Comparison of ENCODE assay signal across 8 cellular contexts in the genomic region with DNA sequence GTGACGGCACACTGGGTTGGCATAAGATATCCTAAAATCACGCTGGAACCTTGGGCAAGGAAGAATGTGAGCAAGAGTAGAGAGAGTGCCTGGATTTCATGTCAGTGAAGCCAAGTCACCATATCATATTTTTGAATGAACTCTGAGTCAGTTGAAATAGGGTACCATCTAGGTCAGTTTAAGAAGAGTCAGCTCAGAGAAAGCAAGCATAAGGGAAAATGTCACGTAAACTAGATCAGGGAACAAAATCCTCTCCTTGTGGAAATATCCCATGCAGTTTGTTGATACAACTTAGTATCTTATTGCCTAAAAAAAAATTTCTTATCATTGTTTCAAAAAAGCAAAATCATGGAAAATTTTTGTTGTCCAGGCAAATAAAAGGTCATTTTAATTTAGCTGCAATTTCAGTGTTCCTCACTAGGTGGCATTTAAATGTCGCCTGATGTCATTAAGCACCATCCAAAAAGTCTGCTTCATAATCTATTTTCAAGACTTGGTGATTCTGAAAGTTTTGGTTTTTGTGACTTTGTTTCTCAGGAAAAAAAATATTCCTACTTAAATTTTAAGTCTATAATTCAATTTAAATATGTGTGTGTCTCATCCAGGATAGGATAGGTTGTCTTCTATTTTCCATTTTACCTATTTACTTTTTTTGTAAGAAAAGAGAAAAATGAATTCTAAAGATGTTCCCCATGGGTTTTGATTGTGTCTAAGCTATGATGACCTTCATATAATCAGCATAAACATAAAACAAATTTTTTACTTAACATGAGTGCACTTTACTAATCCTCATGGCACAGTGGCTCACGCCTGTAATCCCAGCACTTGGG. TPM values are rescaled to one million over a fixed set of nuclear protein-coding genes. Genes with fewer than 3 reads are reported as not detected.
DNase-seq lines count a peak whose midpoint lies in the region; ATAC-seq, FAIRE-seq and TF ChIP-seq lines count a peak whose summit lies in the region.

No MANE protein-coding gene starts in this region.

- H3K27ac ChIP-seq in CD4-positive, alpha-beta T cell (ENCODE audit: low read depth, low read length) = no peak overlapping the region
- no peak overlapping the region for H3K27ac ChIP-seq in GM12878 (ENCODE audit: control insufficient read depth, insufficient read depth)
- no peak overlapping the region for H3K27ac ChIP-seq in aorta (ENCODE audit: low read depth in 1 of 2, low read length in 2 of 2)

- no peak for TF ChIP-seq EP300 in GM12878 (IDR thresholded peaks at IDR 0.05; ENCODE audit: borderline replicate concordance in 1 of 2, control insufficient read depth in 1 of 2, low read depth in 2 of 2, low read length in 2 of 2)

- no peaks in the 10 kb centered on the region for H3K27me3 Mint-ChIP-seq in CD4-positive, alpha-beta T cell

- TF ChIP-seq POLR2A in GM12878 (IDR thresholded peaks at IDR 0.05; ENCODE audit: low read depth, low read length) = no peak

- no TSS peak for BruUV-seq in GM12878 (replicated peaks; lab: Mats Ljungman, UMichigan)

- H3K36me3 Mint-ChIP-seq in CD4-positive, alpha-beta T cell (ENCODE audit: low read depth) = peaks cover 56% of the 10 kb centered on the region

- 78% methylated on average over 5 of the region's 5 CpGs for WGBS in GM12878 (ENCODE audit: insufficient coverage, insufficient replicate concordance, low lambda C conversion rate, missing lambda C conversion rate)
- 62 to 64% methylated on average over 5 of the region's 5 CpGs for WGBS in aorta, 2 donors

- no peak overlapping the region for H3K4me3 Mint-ChIP-seq in CD4-positive, alpha-beta T cell

- peak; percentile 89 for TF ChIP-seq RAD21 in GM12878 (IDR thresholded peaks at IDR 0.05; ENCODE audit: insufficient read depth, low read depth, low read length)

- no peak overlapping the region for H2AFZ ChIP-seq in GM12878 (ENCODE audit: control insufficient read depth, low read depth, low read length)

- H3K9ac ChIP-seq in GM12878 (ENCODE audit: control insufficient read depth, insufficient read depth, low read length) = no peak overlapping the region

- H3K36me3 ChIP-seq in GM12878 (ENCODE audit: control insufficient read depth in 2 of 2, insufficient read depth in 2 of 2, low read length in 1 of 2) (no peaks in the 10 kb centered on the region), kidney epithelial cell (ENCODE audit: control insufficient read depth, insufficient read depth, low read length) (no peaks in the 10 kb centered on the region), aorta (ENCODE audit: control insufficient read depth in 1 of 2, insufficient read depth in 2 of 2, low read length in 1 of 2) (peaks cover 0 to 2% of the 10 kb centered on the region in 2 donors)

- peaks cover 2% of the 10 kb centered on the region for H3K9me3 Mint-ChIP-seq in CD4-positive, alpha-beta T cell

- peak; percentile 49 for ATAC-seq in CD4-positive, alpha-beta T cell (ENCODE audit: poor library complexity)
- ATAC-seq in GM21367 (IDR thresholded peaks at IDR 0.05; ENCODE audit: unreplicated experiment) = peak; percentile 50
- ATAC-seq in GM12878 = peak; percentile 64
- peak; percentile 74 for ATAC-seq in aorta (ENCODE audit: low FRiP score)

- H3K4me2 ChIP-seq in GM12878 (ENCODE audit: control insufficient read depth, insufficient read depth) = no peak overlapping the region

- RAD21 ChIA-PET in GM12878 (lab: Charles Lee; ENCODE audit: unreplicated experiment) = interaction anchor here (0.6 to 3.5 kb wide), 24 partner anchors 8 to 1274 kb away, joined by 3 to 40 read pairs (median 5); no protein-coding TSS in a partner anchor

- H3K27me3 ChIP-seq in CD4-positive, alpha-beta T cell (ENCODE audit: control insufficient read depth, insufficient read depth, low read length) = no peaks in the 10 kb centered on the region
- H3K27me3 ChIP-seq in GM12878 (replicated peaks in 1 of 2; ENCODE audit: control insufficient read depth in 2 of 2, insufficient read depth in 2 of 2, low read length in 1 of 2) = no peaks in the 10 kb centered on the region
- H3K27me3 ChIP-seq in kidney epithelial cell (ENCODE audit: control insufficient read depth, insufficient read depth, low read length) = no peaks in the 10 kb centered on the region
- no peaks in the 10 kb centered on the region for H3K27me3 ChIP-seq in aorta (ENCODE audit: control insufficient read depth in 1 of 2, insufficient read depth in 2 of 2, low read length in 1 of 2)

- POLR2A ChIA-PET in CD4-positive, alpha-beta T cell (lab: Charles Lee) = interaction anchor here (0.7 to 2.6 kb wide), 15 partner anchors 8 to 162 kb away, joined by 3 to 21 read pairs (median 4); partner anchors contain the start of genes CMPK2, RNF144A and RSAD2
- POLR2A ChIA-PET in GM12878 (lab: Charles Lee) = no interaction called here

- intact Hi-C loops in CD4-positive, alpha-beta T cell (cut with DNase I, micrococcal nuclease) = loop anchor here (1.0 to 5.0 kb wide), 6 partner anchors 20 to 147 kb away; partner anchors contain the start of gene RNF144A (in 1 of the 2)
- intact Hi-C loops in GM12878 (cut with micrococcal nuclease; ENCODE audit: unreplicated experiment) (loop anchor here (1.0 to 5.0 kb wide), 5 partner anchors 20 to 187 kb away; partner anchors contain the start of gene RNF144A), aorta (cut with DNase I) (loop anchor here in 1 of 2 donors (5.0 kb wide), 1 partner anchor 140 kb away; no protein-coding TSS in a partner anchor)

- CTCF ChIA-PET in CD4-positive, alpha-beta T cell (lab: Charles Lee) = interaction anchor here (0.8 to 4.0 kb wide), 19 partner anchors 9 to 168 kb away, joined by 3 to 41 read pairs (median 4); partner anchors contain the start of genes CMPK2 and RNF144A
- CTCF ChIA-PET in GM12878 (lab: Yijun Ruan, JAX) = interaction anchor here (0.6 to 7.1 kb wide), 49 partner anchors 9 to 530 kb away, joined by 3 to 127 read pairs (median 5); partner anchors contain the start of genes RNF144A and RSAD2

- no peaks in the 10 kb centered on the region for H3K79me2 ChIP-seq in GM12878 (ENCODE audit: control insufficient read depth, insufficient read depth, low read length)

- no peaks in the 10 kb centered on the region for H3K9me3 ChIP-seq in CD4-positive, alpha-beta T cell (ENCODE audit: control insufficient read depth, low read length)
- H3K9me3 ChIP-seq in GM12878 (replicated peaks; ENCODE audit: control insufficient read depth, insufficient read depth, low read length) (no peaks in the 10 kb centered on the region), aorta (ENCODE audit: control insufficient read depth, low read length) (no peaks in the 10 kb centered on the region)

- SMC1A ChIA-PET in GM12878 (lab: Charles Lee; ENCODE audit: uncharacterized antibody, unreplicated experiment) = interaction anchor here (0.7 to 6.0 kb wide), 38 partner anchors 9 to 204 kb away, joined by 3 to 73 read pairs (median 5); partner anchors contain the start of gene RSAD2

- H3K4me1 Mint-ChIP-seq in CD4-positive, alpha-beta T cell (ENCODE audit: low read depth) = peaks cover 19% of the 10 kb centered on the region

- H3K4me1 ChIP-seq in GM12878 (ENCODE audit: control insufficient read depth, insufficient read depth, low read length) = no peaks in the 10 kb centered on the region
- H3K4me1 ChIP-seq in aorta (ENCODE audit: control insufficient read depth in 1 of 2, insufficient read depth in 2 of 2, low read length in 2 of 2) = no peaks in the 10 kb centered on the region

- DNase-seq in CD4-positive, alpha-beta T cell = no peak
- DNase-seq in NCI-H446 treated with DMSO at 0.1 percent for 48 hours (lab: John Stamatoyannopoulos, UW) = peak; percentile 36
- no peak for DNase-seq in GM12878 (ENCODE audit: low read depth, low spot score)
- no peak for DNase-seq in kidney epithelial cell (ENCODE audit: low read depth)
- no peak for DNase-seq in aorta
- no peak for DNase-seq in activated gamma-delta T cell (lab: John Stamatoyannopoulos, UW)
- no peak for DNase-seq in stimulated activated CD4-positive, alpha-beta T cell treated with anti-CD3 and anti-CD28 coated beads, Interleukin-1b, Interleukin-23, amount 100 ng/mL, for 48 hours

- peak overlapping the region; percentile 50 for H3K27ac Mint-ChIP-seq in CD4-positive, alpha-beta T cell

- peak; percentile 90 for TF ChIP-seq CTCF in CD4-positive, alpha-beta T cell (IDR thresholded peaks at IDR 0.05)
- TF ChIP-seq CTCF in GM12878 (IDR thresholded peaks at IDR 0.05 in 2 of 3, conservative IDR thresholded peaks at IDR 0.05 in 1 of 3; ENCODE audit: control insufficient read depth in 2 of 3, extremely low read depth in 1 of 3, insufficient read depth in 1 of 3, low read depth in 3 of 3, low read length in 3 of 3) (peak; percentile 50 to 81 (median 68); a peak in 5 of 6 replicates), kidney epithelial cell (IDR thresholded peaks at IDR 0.05; ENCODE audit: insufficient read depth, low read length, poor library complexity, severe bottlenecking) (peak; percentile 56)

- no peak for FAIRE-seq in GM12878 (lab: Jason Lieb, UNC)

- in situ Hi-C loops in GM12878 (cut with MboI) = no loop called here

- no peak overlapping the region for H3K4me3 ChIP-seq in GM12878
- no peak overlapping the region for H3K4me3 ChIP-seq in kidney epithelial cell (ENCODE audit: low read depth, low read length)
- no peak overlapping the region for H3K4me3 ChIP-seq in aorta (ENCODE audit: low read length in 2 of 2)

- H4K20me1 ChIP-seq in GM12878 (ENCODE audit: control insufficient read depth, insufficient read depth) = no peaks in the 10 kb centered on the region

RNA-seq across cellular contexts. Expression of gene RSAD2, which starts 19.6 kb away (rescaled TPM):
- total RNA-seq in CD4-positive, alpha-beta T cell = 1 to 10 TPM; 3.9 to 4.6 TPM
- 0.19 and 0.49 TPM in 2 replicates for total RNA-seq in GM12878 (2013; cell fraction: nucleolus; rRNA removed)
- 0.54 and 0.73 TPM in 2 replicates for total RNA-seq in GM12878 (2014; rRNA removed)
- 0.60 and 0.72 TPM in 2 replicates for total RNA-seq in GM12878 (2014; rRNA removed; fragmentation: Illumina TruSeq; extraction: Trizol)
- 0.87 and 1.2 TPM in 2 replicates for total RNA-seq in GM12878 (2021)
- 1.3 TPM for polyA plus RNA-seq in GM12878 (2011; ENCODE audit: low read depth)
- polyA plus RNA-seq in GM12878 (2011; rRNA removed) = 0.75 and 0.76 TPM in 2 replicates
- 0.27 TPM in 2 replicates for polyA plus RNA-seq in GM12878 (2011; cell fraction: cytosol; rRNA removed)
- 0.52 and 0.86 TPM in 2 replicates for polyA plus RNA-seq in GM12878 (2011; cell fraction: nucleus; rRNA removed)
- 0.88 and 1.7 TPM in 2 replicates for polyA plus RNA-seq in GM12878 (2012)
- polyA plus RNA-seq in GM12878 (2014; fragmentation: Illumina TruSeq; extraction: Trizol) = 0.74 and 0.90 TPM in 2 replicates
- polyA plus RNA-seq in GM12878 (2014; fragmentation: Nextera tagmentation; extraction: Ambion mirVana) = under 1 TPM; 0.40 to 0.56 TPM
- polyA plus RNA-seq in GM12878 (2014; rRNA removed) = 0.67 and 1.1 TPM in 2 replicates
- polyA plus RNA-seq in GM12878 (2016; fragmentation: Nextera tagmentation; extraction: Ambion mirVana) = under 1 TPM; 0.24 to 0.33 TPM
- polyA minus RNA-seq in GM12878 (2011; rRNA and poly(A)+ RNA removed) = 0.52 and 0.59 TPM in 2 replicates
- not detected in 2 replicates for polyA minus RNA-seq in GM12878 (2011; cell fraction: cytosol; rRNA and poly(A)+ RNA removed)
- polyA minus RNA-seq in GM12878 (2011; cell fraction: nucleus; rRNA and poly(A)+ RNA removed) = 0.97 and 1.4 TPM in 2 replicates
- total RNA-seq in kidney epithelial cell = 3.6 and 4.9 TPM in 2 replicates
- total RNA-seq in aorta = 1 to 10 TPM; 4.9 to 8.9 TPM
- polyA plus RNA-seq in aorta = 1 to 10 TPM; 1.7 to 8.3 TPM

RNA-seq across cellular contexts. Expression of gene RNF144A, which starts 20.1 kb away (rescaled TPM):
- 10 to 100 TPM; 39.0 to 40.1 TPM for total RNA-seq in CD4-positive, alpha-beta T cell
- 54.4 and 62.2 TPM in 2 replicates for total RNA-seq in GM12878 (2013; cell fraction: nucleolus; rRNA removed)
- total RNA-seq in GM12878 (2014; rRNA removed) (0.44 and 0.68 TPM in 2 replicates), GM12878 (2014; rRNA removed; fragmentation: Illumina TruSeq; extraction: Trizol) (0.64 and 0.67 TPM in 2 replicates), GM12878 (2021) (0.80 and 1.4 TPM in 2 replicates), kidney epithelial cell (23.5 and 32.7 TPM in 2 replicates), aorta (10 to 100 TPM in 1 of 2 donors, 1 to 10 TPM in 1; 6.7 to 27.6 TPM)
- 2.2 TPM for polyA plus RNA-seq in GM12878 (2011; ENCODE audit: low read depth)
- polyA plus RNA-seq in GM12878 (2011; rRNA removed) (10.6 and 12.1 TPM in 2 replicates), GM12878 (2014; fragmentation: Illumina TruSeq; extraction: Trizol) (0.48 and 0.54 TPM in 2 replicates), GM12878 (2014; fragmentation: Nextera tagmentation; extraction: Ambion mirVana) (under 1 TPM; 0.02 to 0.09 TPM), GM12878 (2014; rRNA removed) (0.44 and 0.46 TPM in 2 replicates), GM12878 (2016; fragmentation: Nextera tagmentation; extraction: Ambion mirVana) (under 1 TPM in 1 of 2 experiments, not detected in 1; 0.40 TPM), aorta (1 to 10 TPM in 1 of 2 donors, under 1 TPM in 1; 0.63 to 1.6 TPM)
- polyA plus RNA-seq in GM12878 (2011; cell fraction: cytosol; rRNA removed) = 10.5 and 11.1 TPM in 2 replicates
- polyA plus RNA-seq in GM12878 (2011; cell fraction: nucleus; rRNA removed) = 14.3 and 15.3 TPM in 2 replicates
- polyA plus RNA-seq in GM12878 (2012) = 2.9 and 4.0 TPM in 2 replicates
- 16.5 and 20.3 TPM in 2 replicates for polyA minus RNA-seq in GM12878 (2011; rRNA and poly(A)+ RNA removed)
- polyA minus RNA-seq in GM12878 (2011; cell fraction: cytosol; rRNA and poly(A)+ RNA removed) = 6.3 and 7.3 TPM in 2 replicates
- polyA minus RNA-seq in GM12878 (2011; cell fraction: nucleus; rRNA and poly(A)+ RNA removed) = 16.9 and 28.9 TPM in 2 replicates

RNA-seq across cellular contexts. Expression of gene CMPK2, which starts 31.4 kb away (rescaled TPM):
- total RNA-seq in CD4-positive, alpha-beta T cell = 1 to 10 TPM; 6.5 to 7.6 TPM
- total RNA-seq in GM12878 (2013; cell fraction: nucleolus; rRNA removed) = 2.3 and 2.7 TPM in 2 replicates
- total RNA-seq in GM12878 (2014; rRNA removed) (4.0 and 6.4 TPM in 2 replicates), GM12878 (2014; rRNA removed; fragmentation: Illumina TruSeq; extraction: Trizol) (3.0 and 3.8 TPM in 2 replicates), GM12878 (2021) (3.5 and 3.9 TPM in 2 replicates), kidney epithelial cell (9.0 and 9.8 TPM in 2 replicates), aorta (1 to 10 TPM; 3.7 to 5.3 TPM)
- 3.9 TPM for polyA plus RNA-seq in GM12878 (2011; ENCODE audit: low read depth)
- polyA plus RNA-seq in GM12878 (2011; rRNA removed) (5.6 TPM in 2 replicates), GM12878 (2014; fragmentation: Illumina TruSeq; extraction: Trizol) (4.1 and 4.8 TPM in 2 replicates), GM12878 (2014; fragmentation: Nextera tagmentation; extraction: Ambion mirVana) (1 to 10 TPM; 1.9 to 2.3 TPM), GM12878 (2014; rRNA removed) (2.6 and 3.5 TPM in 2 replicates), GM12878 (2016; fragmentation: Nextera tagmentation; extraction: Ambion mirVana) (1 to 10 TPM in 1 of 2 experiments, under 1 TPM in 1; 0.50 to 1.5 TPM), aorta (1 to 10 TPM; 2.4 to 7.4 TPM)
- 4.0 and 4.3 TPM in 2 replicates for polyA plus RNA-seq in GM12878 (2011; cell fraction: cytosol; rRNA removed)
- 7.1 and 7.3 TPM in 2 replicates for polyA plus RNA-seq in GM12878 (2011; cell fraction: nucleus; rRNA removed)
- 3.0 and 4.0 TPM in 2 replicates for polyA plus RNA-seq in GM12878 (2012)
- polyA minus RNA-seq in GM12878 (2011; rRNA and poly(A)+ RNA removed) = 6.4 and 8.5 TPM in 2 replicates
- polyA minus RNA-seq in GM12878 (2011; cell fraction: cytosol; rRNA and poly(A)+ RNA removed) = 2.3 and 2.8 TPM in 2 replicates
- polyA minus RNA-seq in GM12878 (2011; cell fraction: nucleus; rRNA and poly(A)+ RNA removed) = 8.0 and 9.4 TPM in 2 replicates
